ENCODE assay signal across 12 cellular contexts in genomic region chr15:31893770-31894169, GRCh38. TPM values are rescaled to one million over a fixed set of nuclear protein-coding genes. Genes with fewer than 3 reads are reported as not detected.
"Had no signal": no experiment of that assay in that cellular context is flagged by ENCODE, and none has a peak within 500 bp of the region (broad histone marks: within the 10 kb centered on the region; RNA-seq: fewer than 3 reads in every experiment).

No MANE protein-coding gene starts in this region.

- H3K4me2 ChIP-seq: GM23338 had no signal

- DNase-seq: GM23248, GOT3, H7, H9, HCEC 1CT, HFFc6 had no signal

- H3K4me1 ChIP-seq: HAP-1 had no signal

- H3K9ac ChIP-seq: GM23248 had no signal

- H2AFZ ChIP-seq: GM23248, GM23338 had no signal

- H3K27ac ChIP-seq: GM23248 had no signal

- H3K4me3 ChIP-seq: GM23248, GM23338, HAP-1 had no signal

- FAIRE-seq: H1, H54 had no signal

- ATAC-seq: GM23338, HCT116 had no signal

- H3K36me3 ChIP-seq: HAP-1 had no signal

RNA-seq across cellular contexts. Expression of gene OTUD7A, which starts 23.3 kb away (rescaled TPM):
- total RNA-seq: H4 had no signal
